In the genomic region with DNA sequence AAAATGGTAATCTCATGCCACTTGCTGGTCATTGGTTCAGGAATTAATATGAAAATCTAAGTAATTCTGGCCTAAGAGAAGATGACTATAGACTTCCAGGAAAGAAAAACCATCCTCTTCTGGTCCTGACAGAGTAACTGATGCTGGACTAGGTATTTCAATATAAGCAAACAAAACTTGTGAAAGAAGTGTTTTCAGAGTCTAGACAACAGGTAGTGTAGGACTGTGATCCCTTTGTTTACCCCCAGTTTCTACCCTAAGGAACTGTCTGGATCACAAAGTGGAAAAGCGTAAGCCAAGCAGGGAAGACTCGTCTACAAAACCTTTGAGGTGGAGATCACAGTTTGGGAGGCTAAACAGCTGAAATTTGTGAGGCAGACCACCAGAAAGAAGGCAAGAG, we compare ENCODE assay signal across 9 cellular contexts.
"Had no signal": no experiment of that assay in that cellular context is flagged by ENCODE, and none has a peak within 500 bp of the region (broad histone marks: within the 10 kb centered on the region; RNA-seq: fewer than 3 reads in every experiment).

No MANE protein-coding gene starts in this region.

- H3K9me3 ChIP-seq: HAP-1 had no signal

- ATAC-seq: GM23338, HCT116, K562 had no signal

- H3K4me1 ChIP-seq: HAP-1 had no signal

- H3K4me3 ChIP-seq: GM23338, HAP-1, K562 had no signal

- H3K4me3 Mint-ChIP-seq: GM23338, HFFc6 had no signal

- H3K4me2 ChIP-seq: GM23338 had no signal

- FAIRE-seq: K562 had no signal

- DNase-seq: H7, HFFc6, IMR-90, KG1 had no signal

- H3K36me3 ChIP-seq: HAP-1 had no signal

- H3K9me3 Mint-ChIP-seq: GM23338 had no signal

- H3K27ac ChIP-seq: HL-60 had no signal

- H3K4me1 Mint-ChIP-seq: GM23338 had no signal

- H2AFZ ChIP-seq: GM23338 had no signal

- H3K27ac Mint-ChIP-seq: GM23338, HFFc6 had no signal
